Comparison of ENCODE assay signal across 8 cellular contexts in genomic region chr3:12994357-12994606, GRCh38.
A peak's percentile ranks its signal among the peaks of the same experiment; 100 is the strongest.
DNase-seq lines count a peak whose midpoint lies in the region; ATAC-seq, FAIRE-seq and TF ChIP-seq lines count a peak whose summit lies in the region.

No MANE protein-coding gene starts in this region.

- no peaks in the 10 kb centered on the region for H4K20me1 ChIP-seq in neural cell (ENCODE audit: insufficient read depth)

- H3K27me3 ChIP-seq in neural cell (ENCODE audit: insufficient read depth, low read depth, low read length) = peaks cover 6% of the 10 kb centered on the region

- no peaks in the 10 kb centered on the region for H3K9me3 Mint-ChIP-seq in activated naive CD4-positive, alpha-beta T cell treated with anti-CD3 and anti-CD28 coated beads, Interleukin-2, amount 10 ng/mL, durations not matched to agents 7 days and 5 days

- no peak overlapping the region for H3K27ac Mint-ChIP-seq in activated naive CD4-positive, alpha-beta T cell treated with anti-CD3 and anti-CD28 coated beads, Interleukin-2, amount 10 ng/mL, durations not matched to agents 7 days and 5 days

- no peak overlapping the region for H2AFZ ChIP-seq in neural cell (ENCODE audit: low read depth, low read length)

- peaks cover 32% of the 10 kb centered on the region for H3K36me3 Mint-ChIP-seq in activated naive CD4-positive, alpha-beta T cell treated with anti-CD3 and anti-CD28 coated beads, Interleukin-2, amount 10 ng/mL, durations not matched to agents 7 days and 5 days

- peaks cover 32% of the 10 kb centered on the region for H3K4me1 Mint-ChIP-seq in activated naive CD4-positive, alpha-beta T cell treated with anti-CD3 and anti-CD28 coated beads, Interleukin-2, amount 10 ng/mL, durations not matched to agents 7 days and 5 days

- CTCF ChIA-PET in activated naive CD4-positive, alpha-beta T cell treated with anti-CD3 and anti-CD28 coated beads, Interleukin-2, amount 10 ng/mL, durations not matched to agents 7 days and 5 days (lab: Charles Lee) = interaction anchor here (1.2 to 4.2 kb wide), 12 partner anchors 9 to 107 kb away, joined by 3 to 32 read pairs (median 4); no protein-coding TSS in a partner anchor

- DNase-seq in activated naive CD4-positive, alpha-beta T cell treated with anti-CD3 and anti-CD28 coated beads, Interleukin-2, amount 10 ng/mL, durations not matched to agents 7 days and 5 days = no peak
- no peak for DNase-seq in activated naive CD4-positive, alpha-beta T cell (lab: John Stamatoyannopoulos, UW)
- peak; percentile 26 for DNase-seq in RKO (ENCODE audit: low spot score)
- no peak for DNase-seq in epithelial cell of proximal tubule (ENCODE audit: low read depth)
- no peak for DNase-seq in urothelium cell line (ENCODE audit: low spot score)
- DNase-seq in DMS79 treated with DMSO at 0.1 percent for 48 hours (lab: John Stamatoyannopoulos, UW) = no peak

- no peaks in the 10 kb centered on the region for H3K79me2 ChIP-seq in neural cell (replicated peaks; ENCODE audit: insufficient read depth, low read length)

- no peak for TF ChIP-seq CTCF in epithelial cell of proximal tubule (conservative IDR thresholded peaks at IDR 0.05; ENCODE audit: low read depth, low read length)
- TF ChIP-seq CTCF in neural cell (IDR thresholded peaks at IDR 0.05; ENCODE audit: poor library complexity, severe bottlenecking) = no peak

- peaks cover 22% of the 10 kb centered on the region for H3K27me3 Mint-ChIP-seq in activated naive CD4-positive, alpha-beta T cell treated with anti-CD3 and anti-CD28 coated beads, Interleukin-2, amount 10 ng/mL, durations not matched to agents 7 days and 5 days

- H3K4me3 ChIP-seq in epithelial cell of proximal tubule (ENCODE audit: low read depth, low read length) = peak overlapping the region; percentile 78
- H3K4me3 ChIP-seq in neural cell (ENCODE audit: low read length) = peak overlapping the region; percentile 70

- peak overlapping the region; percentile 73 for H3K4me3 Mint-ChIP-seq in activated naive CD4-positive, alpha-beta T cell treated with anti-CD3 and anti-CD28 coated beads, Interleukin-2, amount 10 ng/mL, durations not matched to agents 7 days and 5 days

- no peaks in the 10 kb centered on the region for H3K9me3 ChIP-seq in neural cell (ENCODE audit: low read length)

- H3K9me2 ChIP-seq in neural cell (ENCODE audit: insufficient read depth, low read length) = no peaks in the 10 kb centered on the region

- H3F3A ChIP-seq in neural cell (ENCODE audit: insufficient read depth, low read length, poor library complexity, severe bottlenecking) = no peaks in the 10 kb centered on the region

- H3K36me3 ChIP-seq in neural cell (ENCODE audit: insufficient read depth, low read length) = no peaks in the 10 kb centered on the region

- TF ChIP-seq EP300 in neural cell (conservative IDR thresholded peaks at IDR 0.05; ENCODE audit: poor library complexity, severe bottlenecking) = no peak

- H3K9ac ChIP-seq in neural cell (ENCODE audit: low read length) = peak overlapping the region; percentile 56

- ATAC-seq in GM18502 (IDR thresholded peaks at IDR 0.05; ENCODE audit: poor library complexity, unreplicated experiment) = no peak

- peak overlapping the region; percentile 25 for H3K4me2 ChIP-seq in neural cell (ENCODE audit: low read length)

- FAIRE-seq in urothelium cell line (lab: Jason Lieb, UNC) = no peak

- no peak overlapping the region for H3K27ac ChIP-seq in neural cell (ENCODE audit: low read length)

- TF ChIP-seq RAD21 in neural cell (conservative IDR thresholded peaks at IDR 0.05) = no peak

TF ChIP-seq in neural cell, 6 proteins besides CTCF, POLR2A, EP300 and RAD21:
- no peak for TF ChIP-seq TAF1 (IDR thresholded peaks at IDR 0.05; ENCODE audit: low read depth)
- TF ChIP-seq EZH2 (IDR thresholded peaks at IDR 0.05; ENCODE audit: borderline replicate concordance, insufficient read depth, low read length, poor library complexity, severe bottlenecking) = no peak
- no peak for TF ChIP-seq SMC3 (conservative IDR thresholded peaks at IDR 0.05; ENCODE audit: poor library complexity)
- no peak for TF ChIP-seq MXI1 (conservative IDR thresholded peaks at IDR 0.05; ENCODE audit: poor library complexity, severe bottlenecking)
